In the genomic region with DNA sequence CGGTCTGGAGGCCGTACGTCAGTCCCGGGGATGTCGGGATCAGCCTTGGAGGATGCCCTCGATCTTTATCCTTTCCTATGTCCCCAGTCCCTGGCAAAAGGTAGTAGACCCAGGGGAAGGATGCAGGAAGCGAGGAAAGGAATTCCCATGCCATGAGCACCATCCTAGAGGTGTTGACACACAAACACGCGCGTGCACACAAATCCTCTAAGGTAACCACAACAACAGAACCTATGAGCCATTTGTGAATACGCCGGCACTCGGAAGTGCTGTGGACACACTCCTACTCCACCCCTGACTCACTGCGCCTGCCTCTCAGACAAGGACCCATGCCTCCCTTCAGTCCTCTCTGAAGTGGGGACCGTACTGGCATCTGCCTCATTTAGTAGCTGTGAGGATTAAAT, we compare ENCODE assay signal across 8 cellular contexts. TPM values are rescaled to one million over a fixed set of nuclear protein-coding genes. Genes with fewer than 3 reads are reported as not detected.
DNase-seq lines count a peak whose midpoint lies in the region; ATAC-seq and TF ChIP-seq lines count a peak whose summit lies in the region.

No MANE protein-coding gene starts in this region.

- no peaks in the 10 kb centered on the region for H3K9me3 ChIP-seq in IMR-90 (ENCODE audit: control insufficient read depth, insufficient read depth, low read length)
- H3K9me3 ChIP-seq in parathyroid adenoma (ENCODE audit: control insufficient read depth, low read length) = no peaks in the 10 kb centered on the region

- peak overlapping the region; percentile 15 for H4K5ac ChIP-seq in IMR-90 (ENCODE audit: low read depth, low read length)

- peaks cover 23% of the 10 kb centered on the region for H3K27me3 Mint-ChIP-seq in activated CD8-positive, alpha-beta T cell treated with anti-CD3 and anti-CD28 coated beads for 36 hours

- peak overlapping the region; percentile 96 for H3K4ac ChIP-seq in IMR-90 (ENCODE audit: low read depth, low read length)

- intact Hi-C loops in IMR-90 (cut with micrococcal nuclease) = loop anchor here (1.0 to 10.0 kb wide), 4 partner anchors 36 to 351 kb away; no protein-coding TSS in a partner anchor
- intact Hi-C loops in activated CD8-positive, alpha-beta T cell treated with anti-CD3 and anti-CD28 coated beads for 36 hours (cut with micrococcal nuclease) = loop anchor here (5.0 kb wide), 1 partner anchor 323 kb away; no protein-coding TSS in a partner anchor

- H2AK5ac ChIP-seq in IMR-90 (ENCODE audit: low read depth, low read length) = peak overlapping the region; percentile 97

- peak overlapping the region; percentile 73 for H2AK9ac ChIP-seq in IMR-90 (replicated peaks; ENCODE audit: low read depth, low read length, poor library complexity)

- H3K18ac ChIP-seq in IMR-90 (ENCODE audit: low read depth, low read length) = peak overlapping the region; percentile 49

- DNase-seq in DMS53 (lab: John Stamatoyannopoulos, UW) (peak; percentile 97), IMR-90 (peak; percentile 60), fibroblast of villous mesenchyme (ENCODE audit: low read depth) (peak; percentile 58), iPS-NIHi7 (ENCODE audit: extremely low spot score) (no peak), AML-193 (lab: John Stamatoyannopoulos, UW) (no peak)
- DNase-seq in activated CD8-positive, alpha-beta T cell treated with anti-CD3 and anti-CD28 coated beads for 36 hours = peak; percentile 68

- peaks cover 15% of the 10 kb centered on the region for H3K9me1 ChIP-seq in IMR-90 (ENCODE audit: insufficient read depth, low read length)

- H3K27me3 ChIP-seq in IMR-90 (ENCODE audit: control insufficient read depth, insufficient read depth, low read length) (no peaks in the 10 kb centered on the region), parathyroid adenoma (ENCODE audit: control insufficient read depth, insufficient read depth, low read length) (no peaks in the 10 kb centered on the region)

- WGBS in IMR-90 (ENCODE audit: extremely low coverage in 2 of 2, insufficient read length in 1 of 2), 2 experiments = 5% methylated on average over 4 of the region's 15 CpGs; no CpG with 5 or more reads in 1 of the 2 experiments

- H3K36me3 Mint-ChIP-seq in activated CD8-positive, alpha-beta T cell treated with anti-CD3 and anti-CD28 coated beads for 36 hours (ENCODE audit: low read depth) = no peaks in the 10 kb centered on the region

- H4K8ac ChIP-seq in IMR-90 (ENCODE audit: low read depth in 2 of 2, low read length in 2 of 2) = peak overlapping the region; percentile 49 to 67

- no peak; the same call in 1 of the 2 replicates for TF ChIP-seq POLR2A in IMR-90 (IDR thresholded peaks at IDR 0.05; ENCODE audit: low read depth, low read length)

- dilution Hi-C loops in IMR-90 (cut with HindIII; ENCODE audit: low sequenced_read_pairs, unreplicated experiment) = no loop called here

- H3K56ac ChIP-seq in IMR-90 (ENCODE audit: extremely low read depth, insufficient read depth, low read length) = peak overlapping the region; percentile 73

- H3K79me1 ChIP-seq in IMR-90 (ENCODE audit: low read depth in 1 of 2, low read length in 2 of 2) = peaks cover 0 to 25% of the 10 kb centered on the region in 2 experiments; a peak in 2 of 4 replicates

- peak overlapping the region; percentile 39 for H3K4me3 Mint-ChIP-seq in activated CD8-positive, alpha-beta T cell treated with anti-CD3 and anti-CD28 coated beads for 36 hours

- in situ Hi-C loops in IMR-90 (cut with MboI; ENCODE audit: low sequenced_read_pairs) = loop anchor here (10.0 kb wide), 1 partner anchor 321 kb away; no protein-coding TSS in a partner anchor

- BruUV-seq in IMR-90 (replicated peaks; lab: Mats Ljungman, UMichigan) = no TSS peak

- no peaks in the 10 kb centered on the region for H3K9me3 Mint-ChIP-seq in activated CD8-positive, alpha-beta T cell treated with anti-CD3 and anti-CD28 coated beads for 36 hours

- peak overlapping the region; percentile 88 for H3K4me2 ChIP-seq in IMR-90 (ENCODE audit: low read depth, low read length)
- H3K4me2 ChIP-seq in parathyroid adenoma (ENCODE audit: low read length) = peak overlapping the region; percentile 84

- peaks cover 10% of the 10 kb centered on the region for H3K4me1 Mint-ChIP-seq in activated CD8-positive, alpha-beta T cell treated with anti-CD3 and anti-CD28 coated beads for 36 hours (ENCODE audit: low read depth)

- TF ChIP-seq CTCF in IMR-90 (conservative IDR thresholded peaks at IDR 0.05; ENCODE audit: low read depth, low read length) = no peak
- no peak for TF ChIP-seq CTCF in activated CD8-positive, alpha-beta T cell treated with anti-CD3 and anti-CD28 coated beads for 36 hours (IDR thresholded peaks at IDR 0.05)
- no peak for TF ChIP-seq CTCF in fibroblast of villous mesenchyme (IDR thresholded peaks at IDR 0.05; ENCODE audit: insufficient read depth, low read depth, low read length)
- peak; percentile 1 for TF ChIP-seq CTCF in parathyroid adenoma (IDR thresholded peaks at IDR 0.05)

- H3K27ac ChIP-seq in IMR-90 (ENCODE audit: insufficient read depth, low read length) (peak overlapping the region; percentile 69), parathyroid adenoma (peak overlapping the region; percentile 57)

- no peaks in the 10 kb centered on the region for H4K20me1 ChIP-seq in IMR-90 (ENCODE audit: insufficient read depth, low read length)

- no peak for TF ChIP-seq RAD21 in IMR-90 (IDR thresholded peaks at IDR 0.05; ENCODE audit: low read length)

- CTCF ChIA-PET in IMR-90 (lab: Yijun Ruan, JAX) = interaction anchor here (0.6 to 2.7 kb wide), 8 partner anchors 14 to 113 kb away, joined by 3 to 12 read pairs (median 3); no protein-coding TSS in a partner anchor
- CTCF ChIA-PET in activated CD8-positive, alpha-beta T cell treated with anti-CD3 and anti-CD28 coated beads for 36 hours (lab: Charles Lee) = interaction anchor here (0.7 to 6.0 kb wide), 37 partner anchors 9 to 414 kb away, joined by 3 to 257 read pairs (median 5); partner anchors contain the start of gene COPS8

- H3K9ac ChIP-seq in IMR-90 (ENCODE audit: low read depth, low read length) (peak overlapping the region; percentile 82), parathyroid adenoma (no peak overlapping the region)

- peak overlapping the region; percentile 94 for H2BK20ac ChIP-seq in IMR-90 (ENCODE audit: low read depth, low read length)

- H3K4me1 ChIP-seq in IMR-90 (ENCODE audit: control insufficient read depth, insufficient read depth, low read length) = peaks cover 20% of the 10 kb centered on the region
- H3K4me1 ChIP-seq in parathyroid adenoma = peaks cover 8% of the 10 kb centered on the region

- H3K23ac ChIP-seq in IMR-90 (ENCODE audit: low read depth, low read length) = peak overlapping the region; percentile 80

- no peaks in the 10 kb centered on the region for H3K36me3 ChIP-seq in IMR-90 (ENCODE audit: control insufficient read depth, insufficient read depth, low read length)
- H3K36me3 ChIP-seq in parathyroid adenoma (ENCODE audit: control insufficient read depth, insufficient read depth, low read length) = no peaks in the 10 kb centered on the region

- H2BK5ac ChIP-seq in IMR-90 (ENCODE audit: low read depth, low read length, poor library complexity, severe bottlenecking) = peak overlapping the region; percentile 61

- H4K91ac ChIP-seq in IMR-90 (ENCODE audit: insufficient read depth, low read depth, low read length) = peak overlapping the region; percentile 89

- H3K14ac ChIP-seq in IMR-90 (replicated peaks; ENCODE audit: low read depth, low read length) = peak overlapping the region; percentile 95

- H2BK120ac ChIP-seq in IMR-90 (ENCODE audit: low read depth, low read length) = peak overlapping the region; percentile 97

- no peaks in the 10 kb centered on the region for H3K79me2 ChIP-seq in parathyroid adenoma

- ATAC-seq in IMR-90 (ENCODE audit: low read depth) (peak; percentile 9), GM21381 (IDR thresholded peaks at IDR 0.05; ENCODE audit: unreplicated experiment) (no peak)
- ATAC-seq in activated CD8-positive, alpha-beta T cell treated with anti-CD3 and anti-CD28 coated beads for 36 hours = peak; percentile 77

- H3K4me3 ChIP-seq in IMR-90 (ENCODE audit: insufficient read depth, low read depth, low read length) (peak overlapping the region; percentile 43), fibroblast of villous mesenchyme (ENCODE audit: low read depth, low read length) (peak overlapping the region; percentile 65), parathyroid adenoma (ENCODE audit: low read depth, low read length) (peak overlapping the region; percentile 73)

- POLR2A ChIA-PET in IMR-90 (lab: Charles Lee; ENCODE audit: unreplicated experiment) = interaction anchor here (0.5 to 2.6 kb wide), 6 partner anchors 30 to 89 kb away, joined by 3 to 12 read pairs (median 4); partner anchors contain the start of gene COL6A3
- POLR2A ChIA-PET in activated CD8-positive, alpha-beta T cell treated with anti-CD3 and anti-CD28 coated beads for 36 hours (lab: Charles Lee) = interaction anchor here (1.0 to 3.3 kb wide), 4 partner anchors 46 to 922 kb away, joined by 3 to 15 read pairs (median 4); no protein-coding TSS in a partner anchor

- no peak overlapping the region for H3K27ac Mint-ChIP-seq in activated CD8-positive, alpha-beta T cell treated with anti-CD3 and anti-CD28 coated beads for 36 hours

- H2BK15ac ChIP-seq in IMR-90 (ENCODE audit: low read depth, low read length) = peak overlapping the region; percentile 93

- H2AFZ ChIP-seq in IMR-90 (replicated peaks; ENCODE audit: low read length, poor library complexity) = peak overlapping the region; percentile 91
- H2AFZ ChIP-seq in parathyroid adenoma = peak overlapping the region; percentile 99

TF ChIP-seq in IMR-90, 13 proteins besides CTCF, POLR2A, EP300 and RAD21:
- TF ChIP-seq BHLHE40 (IDR thresholded peaks at IDR 0.05; ENCODE audit: low read depth, low read length) (peak; percentile 96), RCOR1 (IDR thresholded peaks at IDR 0.05; ENCODE audit: insufficient replicate concordance, low read length) (no peak), FOS (IDR thresholded peaks at IDR 0.05; ENCODE audit: low read depth, low read length) (no peak; the same call in 1 of the 2 replicates), CHD1 (IDR thresholded peaks at IDR 0.05; ENCODE audit: low read depth, low read length) (0 out of 2 replicates have a peak, but pooled peaks have one; percentile 66), NFE2L2 (IDR thresholded peaks at IDR 0.05; ENCODE audit: low read depth, low read length) (no peak), RFX5 (IDR thresholded peaks at IDR 0.05; ENCODE audit: low read depth, low read length) (no peak)

RNA-seq across cellular contexts. Expression of gene MLPH, which starts 11.3 kb away (rescaled TPM):
- total RNA-seq in IMR-90 (2012; rRNA removed) = 13.8 and 13.9 TPM in 2 replicates
- polyA plus RNA-seq in IMR-90 (2012; rRNA removed) = 21.6 and 23.7 TPM in 2 replicates
- polyA plus RNA-seq in IMR-90 (2012; cell fraction: cytosol; rRNA removed) = 12.9 and 20.1 TPM in 2 replicates
- 50.9 and 66.0 TPM in 2 replicates for polyA plus RNA-seq in IMR-90 (2012; cell fraction: nucleus; rRNA removed; ENCODE audit: low replicate concordance)
- total RNA-seq in activated CD8-positive, alpha-beta T cell treated with anti-CD3 and anti-CD28 coated beads for 36 hours = not detected
- 29.3 and 40.6 TPM in 2 replicates for total RNA-seq in fibroblast of villous mesenchyme

Comparison
In these comparisons a context has a peak if more than half of its experiments do, and no peak if none do; other contexts are left out.
1. DNase-seq: peak in DMS53 (single experiment), IMR-90 (single experiment), activated CD8-positive, alpha-beta T cell treated with anti-CD3 and anti-CD28 coated beads for 36 hours (single experiment) and fibroblast of villous mesenchyme (single experiment); none in iPS-NIHi7 (single experiment) and AML-193 (0 of 2).
2. RNA of gene MLPH, which starts 11.3 kb away (total RNA-seq): 29.3 to 40.6 TPM in fibroblast of villous mesenchyme and 13.8 to 13.9 TPM in IMR-90; not detected in activated CD8-positive, alpha-beta T cell treated with anti-CD3 and anti-CD28 coated beads for 36 hours; every median in the first group is over 10 times any median in the second.
3. Peak in every context shown above with its lines, with median percentiles within 50 percentile points of each other: H3K4me3 ChIP-seq.